In genomic region chr19:35712910-35713845, GRCh38 we compare ENCODE assay signal across 10 cellular contexts. TPM values are rescaled to one million over a fixed set of nuclear protein-coding genes. Genes with fewer than 3 reads are reported as not detected.
DNase-seq lines count a peak whose midpoint lies in the region; ATAC-seq and TF ChIP-seq lines count a peak whose summit lies in the region.
"Had no signal": no experiment of that assay in that cellular context is flagged by ENCODE, and none has a peak within 500 bp of the region (broad histone marks: within the 10 kb centered on the region; RNA-seq: fewer than 3 reads in every experiment).

No MANE protein-coding gene starts in this region.

- H3K4me1 Mint-ChIP-seq in CD8-positive, alpha-beta memory T cell, result peaks cover 47 to 65% (median 64%) of the 10 kb centered on the region in 3 donors
- H3K4me1 Mint-ChIP-seq in activated T-cell treated with anti-CD3 and anti-CD28 coated beads, Interleukin-2, amount 50 U/mL, for 72 hours (ENCODE audit: low read depth), result peaks cover 60% of the 10 kb centered on the region

- H3K4me3 ChIP-seq in CD8-positive, alpha-beta memory T cell (ENCODE audit: low read length), result peak overlapping the region; percentile 4
- H3K4me3 ChIP-seq in brain microvascular endothelial cell (ENCODE audit: low read depth, low read length), result no peak overlapping the region
- H3K4me3 ChIP-seq in lower leg skin (ENCODE audit: low read depth, poor library complexity, severe bottlenecking), result no peak overlapping the region
- H3K4me3 ChIP-seq: lung had no signal

- no peaks in the 10 kb centered on the region for H3K36me3 ChIP-seq in CD8-positive, alpha-beta memory T cell (ENCODE audit: insufficient read depth, low read length)
- no peaks in the 10 kb centered on the region for H3K36me3 ChIP-seq in brain microvascular endothelial cell (replicated peaks)

- peak overlapping the region; percentile 55 to 84 (median 67) for H3K4me3 Mint-ChIP-seq in CD8-positive, alpha-beta memory T cell
- H3K4me3 Mint-ChIP-seq in activated T-cell treated with anti-CD3 and anti-CD28 coated beads, Interleukin-2, amount 50 U/mL, for 72 hours, result peak overlapping the region; percentile 89

- 77 to 78% methylated on average over 9 to 10 of the region's 10 CpGs for WGBS in lower leg skin, 2 donors

- peak overlapping the region; percentile 45 for H3K27ac ChIP-seq in CD8-positive, alpha-beta memory T cell (ENCODE audit: low read depth, low read length)
- H3K27ac ChIP-seq in brain microvascular endothelial cell, result no peak overlapping the region

- H3K9me3 ChIP-seq in CD8-positive, alpha-beta memory T cell (ENCODE audit: low read length), result no peaks in the 10 kb centered on the region

- H3K9me3 Mint-ChIP-seq in CD8-positive, alpha-beta memory T cell, result no peaks in the 10 kb centered on the region
- H3K9me3 Mint-ChIP-seq in activated T-cell treated with anti-CD3 and anti-CD28 coated beads, Interleukin-2, amount 50 U/mL, for 72 hours, result no peaks in the 10 kb centered on the region

- intact Hi-C loops in lower leg skin (cut with DNase I; ENCODE audit: low total_unique reads), result no loop called here

- no peak for TF ChIP-seq POLR2A in lower leg skin (IDR thresholded peaks at IDR 0.05)

- peak in 4 of 5 donors; percentile 30 to 62 (median 46) for DNase-seq in CD8-positive, alpha-beta memory T cell
- DNase-seq in activated T-cell treated with anti-CD3 and anti-CD28 coated beads, Interleukin-2, amount 50 U/mL, for 72 hours, result peak; percentile 85 to 86
- peak; percentile 61 for DNase-seq in stimulated activated CD4-positive, alpha-beta T cell treated with anti-CD3 and anti-CD28 coated beads, Interleukin-12 subunit alpha, Interleukin-12 subunit beta, amount 100 ng/mL, for 4 hours
- DNase-seq in brain microvascular endothelial cell (no peak), lower leg skin (ENCODE audit: low spot score in 2 of 2) (no peak), SW480 (ENCODE audit: low spot score) (no peak), AG08395 (ENCODE audit: low spot score) (no peak)

- in situ Hi-C loops in brain microvascular endothelial cell (cut with HindIII; ENCODE audit: low pct_ligation_motif_present, low sequenced_read_pairs), result no loop called here

- TF ChIP-seq CTCF in brain microvascular endothelial cell (IDR thresholded peaks at IDR 0.05; ENCODE audit: low read depth, low read length, missing control alignments), result no peak
- no peak for TF ChIP-seq CTCF in lower leg skin (IDR thresholded peaks at IDR 0.05)

- H3K27ac Mint-ChIP-seq in CD8-positive, alpha-beta memory T cell, result peak overlapping the region; percentile 80 to 98 (median 90)
- H3K27ac Mint-ChIP-seq in activated T-cell treated with anti-CD3 and anti-CD28 coated beads, Interleukin-2, amount 50 U/mL, for 72 hours, result peak overlapping the region; percentile 94

- CTCF ChIA-PET in CD8-positive, alpha-beta memory T cell (lab: Charles Lee), result interaction anchor here (1.1 to 4.0 kb wide), 4 partner anchors 10 to 203 kb away, joined by 3 to 20 read pairs (median 5); no protein-coding TSS in a partner anchor

- peaks cover 0 to 8% of the 10 kb centered on the region in 2 donors for H3K27me3 Mint-ChIP-seq in CD8-positive, alpha-beta memory T cell
- H3K27me3 Mint-ChIP-seq in activated T-cell treated with anti-CD3 and anti-CD28 coated beads, Interleukin-2, amount 50 U/mL, for 72 hours (ENCODE audit: low read depth), result no peaks in the 10 kb centered on the region

- no peaks in the 10 kb centered on the region for H3K27me3 ChIP-seq in CD8-positive, alpha-beta memory T cell (ENCODE audit: insufficient read depth, low read length, poor library complexity, severe bottlenecking)
- H3K27me3 ChIP-seq in brain microvascular endothelial cell (replicated peaks), result no peaks in the 10 kb centered on the region

- ATAC-seq in HG03108 (IDR thresholded peaks at IDR 0.05; ENCODE audit: unreplicated experiment), result peak; percentile 20
- peak; percentile 45 to 46 for ATAC-seq in activated T-cell treated with anti-CD3 and anti-CD28 coated beads, Interleukin-2, amount 50 U/mL, for 72 hours (replicated peaks in 1 of 2)
- ATAC-seq: SK-N-SH treated with all-trans-retinoic acid at 6 μM for 48 hours had no signal

- POLR2A ChIA-PET in CD8-positive, alpha-beta memory T cell (lab: Charles Lee), result interaction anchor here (2.8 kb wide), 1 partner anchor 11 kb away, joined by 16 read pairs; no protein-coding TSS in a partner anchor

- peaks cover 58% of the 10 kb centered on the region for H3K4me1 ChIP-seq in CD8-positive, alpha-beta memory T cell (ENCODE audit: insufficient read depth, low read length)

- H3K36me3 Mint-ChIP-seq in CD8-positive, alpha-beta memory T cell, result peaks cover 0 to 6% (median 0%) of the 10 kb centered on the region in 3 donors
- peaks cover 20 to 24% of the 10 kb centered on the region in 2 donors for H3K36me3 Mint-ChIP-seq in activated T-cell treated with anti-CD3 and anti-CD28 coated beads, Interleukin-2, amount 50 U/mL, for 72 hours (ENCODE audit: insufficient read depth in 2 of 2)

RNA-seq across cellular contexts. Expression of gene KMT2B, which starts 4.6 kb away (rescaled TPM):
- 10 to 100 TPM; 62.6 to 67.8 TPM for total RNA-seq in CD8-positive, alpha-beta memory T cell
- polyA plus RNA-seq in CD8-positive, alpha-beta memory T cell, result 2.9 TPM
- 10 to 100 TPM; 63.0 to 71.5 TPM for total RNA-seq in activated T-cell treated with anti-CD3 and anti-CD28 coated beads, Interleukin-2, amount 50 U/mL, for 72 hours
- 10 to 100 TPM; 33.1 to 74.7 (median 42.0) TPM for total RNA-seq in lower leg skin

RNA-seq across cellular contexts. Expression of gene ZBTB32, which starts 8.8 kb away (rescaled TPM):
- 100 to 1,000 TPM; 223 to 225 TPM for total RNA-seq in CD8-positive, alpha-beta memory T cell
- polyA plus RNA-seq in CD8-positive, alpha-beta memory T cell, result 0.77 TPM
- 100 to 1,000 TPM; 147 to 192 TPM for total RNA-seq in activated T-cell treated with anti-CD3 and anti-CD28 coated beads, Interleukin-2, amount 50 U/mL, for 72 hours
- total RNA-seq in lower leg skin, result not detected

RNA-seq across cellular contexts. Expression of gene IGFLR1, which starts 29.1 kb away (rescaled TPM):
- total RNA-seq in CD8-positive, alpha-beta memory T cell, result 100 to 1,000 TPM; 108 to 110 TPM
- 96.7 TPM for polyA plus RNA-seq in CD8-positive, alpha-beta memory T cell
- 100 to 1,000 TPM; 253 to 274 TPM for total RNA-seq in activated T-cell treated with anti-CD3 and anti-CD28 coated beads, Interleukin-2, amount 50 U/mL, for 72 hours
- 10 to 100 TPM in 1 of 4 donors, 1 to 10 TPM in 3; 1.4 to 11.3 (median 5.1) TPM for total RNA-seq in lower leg skin

RNA-seq across cellular contexts. Expression of gene U2AF1L4, which starts 32.0 kb away (rescaled TPM):
- 10 to 100 TPM; 29.0 to 32.2 TPM for total RNA-seq in CD8-positive, alpha-beta memory T cell
- polyA plus RNA-seq in CD8-positive, alpha-beta memory T cell, result 37.5 TPM
- 10 to 100 TPM; 71.0 to 83.6 TPM for total RNA-seq in activated T-cell treated with anti-CD3 and anti-CD28 coated beads, Interleukin-2, amount 50 U/mL, for 72 hours
- 10 to 100 TPM; 12.6 to 20.0 (median 18.5) TPM for total RNA-seq in lower leg skin

RNA-seq across cellular contexts. Expression of gene PSENEN, which starts 32.3 kb away (rescaled TPM):
- total RNA-seq in CD8-positive, alpha-beta memory T cell, result 10 to 100 TPM; 50.8 to 57.8 TPM
- polyA plus RNA-seq in CD8-positive, alpha-beta memory T cell, result 101 TPM
- total RNA-seq in activated T-cell treated with anti-CD3 and anti-CD28 coated beads, Interleukin-2, amount 50 U/mL, for 72 hours, result 10 to 100 TPM; 50.7 to 53.7 TPM
- 10 to 100 TPM; 13.7 to 47.4 (median 30.8) TPM for total RNA-seq in lower leg skin

Comparison
In these comparisons a context has a peak if more than half of its experiments do, and no peak if none do; other contexts are left out.
1. DNase-seq: peak in CD8-positive, alpha-beta memory T cell (4 of 5), activated T-cell treated with anti-CD3 and anti-CD28 coated beads, Interleukin-2, amount 50 U/mL, for 72 hours (2 of 2) and stimulated activated CD4-positive, alpha-beta T cell treated with anti-CD3 and anti-CD28 coated beads, Interleukin-12 subunit alpha, Interleukin-12 subunit beta, amount 100 ng/mL, for 4 hours (single experiment); none in brain microvascular endothelial cell (single experiment), lower leg skin (0 of 2), SW480 (single experiment) and AG08395 (single experiment).
2. RNA of gene ZBTB32, which starts 8.8 kb away (total RNA-seq): 223 to 225 TPM in CD8-positive, alpha-beta memory T cell and 147 to 192 TPM in activated T-cell treated with anti-CD3 and anti-CD28 coated beads, Interleukin-2, amount 50 U/mL, for 72 hours; not detected in lower leg skin; every median in the first group is over 100 times any median in the second.
3. RNA of gene IGFLR1, which starts 29.1 kb away (total RNA-seq): 253 to 274 TPM in activated T-cell treated with anti-CD3 and anti-CD28 coated beads, Interleukin-2, amount 50 U/mL, for 72 hours and 108 to 110 TPM in CD8-positive, alpha-beta memory T cell; 1.4 to 11.3 TPM in lower leg skin; every median in the first group is over 4 times any median in the second.